19 cellular contexts compared by ENCODE assay signal in the genomic region with DNA sequence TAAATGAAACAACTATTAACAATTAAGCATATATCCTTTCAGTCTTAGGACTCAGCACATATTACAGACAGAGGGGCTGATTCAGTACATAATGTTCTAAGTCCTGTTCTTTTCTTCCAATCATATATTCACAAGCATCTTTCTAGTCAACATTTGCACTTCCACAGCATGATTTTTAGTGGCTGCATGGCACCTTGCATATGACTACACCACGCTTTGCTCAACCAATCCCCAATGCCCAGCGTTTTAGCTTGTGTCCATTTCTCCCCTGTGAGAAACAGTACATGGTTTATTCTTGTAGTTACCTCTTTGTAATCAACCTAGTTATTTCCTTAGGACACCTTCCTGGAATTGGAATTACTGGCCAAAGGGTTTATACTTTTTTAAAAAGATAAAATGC.
"Had no signal": no experiment of that assay in that cellular context is flagged by ENCODE, and none has a peak within 500 bp of the region (broad histone marks: within the 10 kb centered on the region; RNA-seq: fewer than 3 reads in every experiment).

No MANE protein-coding gene starts in this region.

- H3K36me3 Mint-ChIP-seq: IgD-negative memory B cell had no signal

- H3K27ac Mint-ChIP-seq: IgD-negative memory B cell had no signal

- H3K9me3 Mint-ChIP-seq: IgD-negative memory B cell had no signal

- H3K4me2 ChIP-seq: SK-N-SH had no signal

- H3K9ac ChIP-seq: SK-N-SH had no signal

- H3K9me2 ChIP-seq: SK-N-SH had no signal

- H3K4me3 Mint-ChIP-seq: IgD-negative memory B cell had no signal

- DNase-seq: KBM-7, MV-4-11, NCI-H1048, NCI-H1105, NCI-H1436 treated with DMSO at 0.1 percent for 48 hours, NCI-H1694, NCI-H187 treated with DMSO at 0.1 percent for 48 hours, NCI-H2029 treated with DMSO at 0.1 percent for 48 hours, NCI-H2171 treated with DMSO at 0.1 percent for 48 hours, NCI-H345, NCI-H524, NCI-H69, NCI-H774, SHP77, SK-N-SH, SW 1271 had no signal

- H3K27ac ChIP-seq: RWPE1 had no signal

- H3K9me3 ChIP-seq: SK-N-SH had no signal

- H3K4me1 Mint-ChIP-seq: IgD-negative memory B cell had no signal

- ATAC-seq: Panc1 had no signal
